Comparison of ENCODE assay signal across 1 cellular context in the genomic region with DNA sequence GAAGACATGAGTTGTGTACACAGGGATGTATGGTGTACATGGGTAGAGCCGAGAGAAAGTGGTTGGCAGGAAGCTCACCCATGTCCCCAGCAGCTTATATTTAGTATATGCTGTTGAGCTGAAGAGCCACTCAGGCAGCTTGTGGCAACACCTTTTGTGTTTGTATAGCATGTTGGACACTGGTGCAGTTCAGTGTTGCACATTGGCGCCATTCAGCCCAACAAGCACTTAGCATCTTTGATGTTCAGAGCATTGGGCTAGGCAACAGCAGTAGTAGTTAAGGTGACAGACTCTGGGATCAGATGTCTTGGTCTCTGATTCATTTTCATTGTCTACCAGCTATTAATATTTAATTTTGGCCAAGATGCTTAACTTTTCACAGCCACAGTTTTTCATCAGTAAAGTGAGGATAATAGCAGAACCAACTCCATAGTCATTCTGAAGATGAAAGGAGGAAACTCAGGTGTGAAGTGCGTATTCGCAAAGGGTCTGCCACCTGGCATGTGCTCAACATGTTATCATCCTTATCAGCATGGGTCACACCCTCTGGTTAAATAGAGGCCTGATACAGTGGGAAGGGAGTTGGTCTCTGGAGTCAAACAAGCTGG.
TF ChIP-seq lines count a peak whose summit lies in the region.

No MANE protein-coding gene starts in this region.

TF ChIP-seq in A549, 52 proteins besides CTCF, POLR2A, EP300 and RAD21 (continued from another document):
- TF ChIP-seq, protein P1, sequence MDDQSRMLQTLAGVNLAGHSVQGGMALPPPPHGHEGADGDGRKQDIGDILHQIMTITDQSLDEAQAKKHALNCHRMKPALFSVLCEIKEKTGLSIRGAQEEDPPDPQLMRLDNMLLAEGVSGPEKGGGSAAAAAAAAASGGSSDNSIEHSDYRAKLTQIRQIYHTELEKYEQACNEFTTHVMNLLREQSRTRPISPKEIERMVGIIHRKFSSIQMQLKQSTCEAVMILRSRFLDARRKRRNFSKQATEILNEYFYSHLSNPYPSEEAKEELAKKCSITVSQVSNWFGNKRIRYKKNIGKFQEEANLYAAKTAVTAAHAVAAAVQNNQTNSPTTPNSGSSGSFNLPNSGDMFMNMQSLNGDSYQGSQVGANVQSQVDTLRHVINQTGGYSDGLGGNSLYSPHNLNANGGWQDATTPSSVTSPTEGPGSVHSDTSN (IDR thresholded peaks at IDR 0.05), result no peak
